In genomic region chr6:134296762-134297161, GRCh38 we compare ENCODE assay signal across 14 cellular contexts. TPM values are rescaled to one million over a fixed set of nuclear protein-coding genes. Genes with fewer than 3 reads are reported as not detected.
DNase-seq lines count a peak whose midpoint lies in the region; ATAC-seq and TF ChIP-seq lines count a peak whose summit lies in the region.
"Had no signal": no experiment of that assay in that cellular context is flagged by ENCODE, and none has a peak within 500 bp of the region (broad histone marks: within the 10 kb centered on the region; RNA-seq: fewer than 3 reads in every experiment).

No MANE protein-coding gene starts in this region.

- H4K91ac ChIP-seq in mesenchymal stem cell (ENCODE audit: low read length): peak overlapping the region; percentile 96

- no peak for DNase-seq in CD14-positive monocyte (ENCODE audit: low spot score)
- DNase-seq in mesenchymal stem cell: no peak
- no peak for DNase-seq in C1 segment of cervical spinal cord (lab: John Stamatoyannopoulos, UW)
- DNase-seq in stimulated activated naive B cell treated with anti-CD40 and anti-IgM and Interleukin-4, amounts not matched to agents 10 μg/mL and 1 μg/mL and 100 μg/mL, for 72 hours: no peak
- no peak for DNase-seq in cerebellum (ENCODE audit: low spot score)
- DNase-seq: KG1, NCI-H1105, NCI-H187, NCI-H2171 treated with DMSO at 0.1 percent for 48 hours, NCI-H774, SK-N-SH had no signal

- H2BK5ac ChIP-seq in mesenchymal stem cell (ENCODE audit: low read depth, low read length, poor library complexity, severe bottlenecking): no peak overlapping the region

- peak overlapping the region; percentile 86 for H2BK120ac ChIP-seq in mesenchymal stem cell (ENCODE audit: low read depth, low read length)

- intact Hi-C loops in CD14-positive monocyte (cut with micrococcal nuclease): loop anchor here in 1 of 2 donors (10.0 kb wide), 2 partner anchors 118 to 228 kb away; no protein-coding TSS in a partner anchor
- intact Hi-C loops in dendritic cell treated with granulocyte-macrophage colony-stimulating factor and Interleukin-4, amounts not matched to agents 40 ng/mL and 50 ng/mL, for 4 days (cut with micrococcal nuclease): loop anchor here (5.0 to 10.0 kb wide), 2 partner anchors 78 to 141 kb away; no protein-coding TSS in a partner anchor

- no peak overlapping the region for H2AFZ ChIP-seq in mesenchymal stem cell (ENCODE audit: low read depth, low read length)

- peaks cover 0 to 6% (median 0%) of the 10 kb centered on the region in 7 donors for H3K9me3 Mint-ChIP-seq in CD14-positive monocyte
- no peaks in the 10 kb centered on the region for H3K9me3 Mint-ChIP-seq in dendritic cell treated with granulocyte-macrophage colony-stimulating factor and Interleukin-4, amounts not matched to agents 40 ng/mL and 50 ng/mL, for 4 days
- peaks cover 3% of the 10 kb centered on the region for H3K9me3 Mint-ChIP-seq in stimulated activated memory B cell treated with anti-CD40 and anti-IgM and Interleukin-4, amounts not matched to agents 10 μg/mL and 1 μg/mL and 100 μg/mL, for 72 hours
- peaks cover 4% of the 10 kb centered on the region in 2 donors for H3K9me3 Mint-ChIP-seq in stimulated activated naive B cell treated with anti-CD40 and anti-IgM and Interleukin-4, amounts not matched to agents 10 μg/mL and 1 μg/mL and 100 μg/mL, for 72 hours

- H3K4me3 ChIP-seq in mesenchymal stem cell (ENCODE audit: insufficient read depth in 1 of 2, low read depth in 1 of 2, low read length in 2 of 2): no peak overlapping the region

- H3K18ac ChIP-seq in mesenchymal stem cell (ENCODE audit: low read depth in 1 of 2, low read length in 2 of 2): peak overlapping the region; percentile 41 to 77

- WGBS in mesenchymal stem cell: 98% methylated on average over 7 of the region's 7 CpGs

- H3K27ac ChIP-seq in mesenchymal stem cell (ENCODE audit: low read length, poor library complexity, severe bottlenecking): no peak overlapping the region

- H3K23ac ChIP-seq in mesenchymal stem cell (ENCODE audit: low read length in 2 of 2): no peak overlapping the region

- no peak overlapping the region for H3K9ac ChIP-seq in mesenchymal stem cell (ENCODE audit: low read length)

- no peak for TF ChIP-seq CTCF in CD14-positive monocyte (IDR thresholded peaks at IDR 0.05)

- no peaks in the 10 kb centered on the region for H3K27me3 ChIP-seq in mesenchymal stem cell (ENCODE audit: control insufficient read depth in 1 of 2, insufficient read depth in 1 of 2, low read length in 2 of 2)

- H3K4me2 ChIP-seq in mesenchymal stem cell (ENCODE audit: low read length, poor library complexity, severe bottlenecking): no peak overlapping the region

- peaks cover 32% of the 10 kb centered on the region for H3K4me1 Mint-ChIP-seq in CD14-positive monocyte
- H3K4me1 Mint-ChIP-seq in dendritic cell treated with granulocyte-macrophage colony-stimulating factor and Interleukin-4, amounts not matched to agents 40 ng/mL and 50 ng/mL, for 4 days (ENCODE audit: low read depth): peaks cover 49% of the 10 kb centered on the region
- peaks cover 21% of the 10 kb centered on the region for H3K4me1 Mint-ChIP-seq in stimulated activated memory B cell treated with anti-CD40 and anti-IgM and Interleukin-4, amounts not matched to agents 10 μg/mL and 1 μg/mL and 100 μg/mL, for 72 hours
- H3K4me1 Mint-ChIP-seq in stimulated activated naive B cell treated with anti-CD40 and anti-IgM and Interleukin-4, amounts not matched to agents 10 μg/mL and 1 μg/mL and 100 μg/mL, for 72 hours: peaks cover 12 to 24% of the 10 kb centered on the region in 2 donors

- no peak overlapping the region for H3K14ac ChIP-seq in mesenchymal stem cell (ENCODE audit: low read length in 2 of 2)

- H2BK12ac ChIP-seq in mesenchymal stem cell (ENCODE audit: low read length in 2 of 2): peak overlapping the region; percentile 88 to 96

- H3K4ac ChIP-seq in mesenchymal stem cell (ENCODE audit: low read depth in 1 of 2, low read length in 2 of 2): peak overlapping the region; percentile 55 to 87

- H3K27ac Mint-ChIP-seq in CD14-positive monocyte: peak overlapping the region; percentile 96 to 100 (median 99)
- H3K27ac Mint-ChIP-seq in dendritic cell treated with granulocyte-macrophage colony-stimulating factor and Interleukin-4, amounts not matched to agents 40 ng/mL and 50 ng/mL, for 4 days: peak overlapping the region; percentile 83
- H3K27ac Mint-ChIP-seq in stimulated activated memory B cell treated with anti-CD40 and anti-IgM and Interleukin-4, amounts not matched to agents 10 μg/mL and 1 μg/mL and 100 μg/mL, for 72 hours: peak overlapping the region; percentile 56
- H3K27ac Mint-ChIP-seq in stimulated activated naive B cell treated with anti-CD40 and anti-IgM and Interleukin-4, amounts not matched to agents 10 μg/mL and 1 μg/mL and 100 μg/mL, for 72 hours: no peak overlapping the region

- H3K4me1 ChIP-seq in mesenchymal stem cell (ENCODE audit: control insufficient read depth, insufficient read depth, low read depth, low read length): peaks cover 8% of the 10 kb centered on the region

- no peaks in the 10 kb centered on the region for H3K79me1 ChIP-seq in mesenchymal stem cell (replicated peaks; ENCODE audit: low read length, poor library complexity, severe bottlenecking)

- H4K8ac ChIP-seq in mesenchymal stem cell (ENCODE audit: low read length): peak overlapping the region; percentile 8

- H3K36me3 Mint-ChIP-seq in CD14-positive monocyte: peaks cover 7% of the 10 kb centered on the region in 2 donors
- H3K36me3 Mint-ChIP-seq in dendritic cell treated with granulocyte-macrophage colony-stimulating factor and Interleukin-4, amounts not matched to agents 40 ng/mL and 50 ng/mL, for 4 days (ENCODE audit: low read depth): no peaks in the 10 kb centered on the region
- no peaks in the 10 kb centered on the region for H3K36me3 Mint-ChIP-seq in stimulated activated memory B cell treated with anti-CD40 and anti-IgM and Interleukin-4, amounts not matched to agents 10 μg/mL and 1 μg/mL and 100 μg/mL, for 72 hours
- H3K36me3 Mint-ChIP-seq in stimulated activated naive B cell treated with anti-CD40 and anti-IgM and Interleukin-4, amounts not matched to agents 10 μg/mL and 1 μg/mL and 100 μg/mL, for 72 hours: no peaks in the 10 kb centered on the region

- no peak overlapping the region for H2BK15ac ChIP-seq in mesenchymal stem cell (ENCODE audit: low read depth, poor library complexity, severe bottlenecking)

- peaks cover 0 to 2% (median 1%) of the 10 kb centered on the region in 3 donors for H3K27me3 Mint-ChIP-seq in CD14-positive monocyte (ENCODE audit: low read depth in 3 of 3)
- no peaks in the 10 kb centered on the region for H3K27me3 Mint-ChIP-seq in dendritic cell treated with granulocyte-macrophage colony-stimulating factor and Interleukin-4, amounts not matched to agents 40 ng/mL and 50 ng/mL, for 4 days
- H3K27me3 Mint-ChIP-seq in stimulated activated memory B cell treated with anti-CD40 and anti-IgM and Interleukin-4, amounts not matched to agents 10 μg/mL and 1 μg/mL and 100 μg/mL, for 72 hours: no peaks in the 10 kb centered on the region
- no peaks in the 10 kb centered on the region for H3K27me3 Mint-ChIP-seq in stimulated activated naive B cell treated with anti-CD40 and anti-IgM and Interleukin-4, amounts not matched to agents 10 μg/mL and 1 μg/mL and 100 μg/mL, for 72 hours

- no peaks in the 10 kb centered on the region for H3K36me3 ChIP-seq in mesenchymal stem cell (ENCODE audit: control insufficient read depth in 1 of 2, insufficient read depth in 2 of 2, low read depth in 1 of 2, low read length in 2 of 2)

- no peak for ATAC-seq in stimulated activated memory B cell treated with anti-CD40 and anti-IgM and Interleukin-4, amounts not matched to agents 10 μg/mL and 1 μg/mL and 100 μg/mL, for 72 hours
- no peak for ATAC-seq in stimulated activated naive B cell treated with anti-CD40 and anti-IgM and Interleukin-4, amounts not matched to agents 10 μg/mL and 1 μg/mL and 100 μg/mL, for 72 hours (replicated peaks)
- ATAC-seq in GM21526 (IDR thresholded peaks at IDR 0.05; ENCODE audit: low FRiP score, unreplicated experiment): no peak

- H3K9me3 ChIP-seq in mesenchymal stem cell (ENCODE audit: control insufficient read depth, low read length): no peaks in the 10 kb centered on the region
- H3K9me3 ChIP-seq: SK-N-SH had no signal

- H3K4me3 Mint-ChIP-seq in CD14-positive monocyte: no peak overlapping the region
- no peak overlapping the region for H3K4me3 Mint-ChIP-seq in dendritic cell treated with granulocyte-macrophage colony-stimulating factor and Interleukin-4, amounts not matched to agents 40 ng/mL and 50 ng/mL, for 4 days
- H3K4me3 Mint-ChIP-seq in stimulated activated memory B cell treated with anti-CD40 and anti-IgM and Interleukin-4, amounts not matched to agents 10 μg/mL and 1 μg/mL and 100 μg/mL, for 72 hours: no peak overlapping the region
- no peak overlapping the region for H3K4me3 Mint-ChIP-seq in stimulated activated naive B cell treated with anti-CD40 and anti-IgM and Interleukin-4, amounts not matched to agents 10 μg/mL and 1 μg/mL and 100 μg/mL, for 72 hours

- H2AK5ac ChIP-seq in mesenchymal stem cell (ENCODE audit: low read length, severe bottlenecking): peak overlapping the region; percentile 37

RNA-seq across cellular contexts. Expression of gene SGK1, which starts 21.1 kb away (rescaled TPM):
- 100 to 1,000 TPM; 373 to 419 TPM for polyA plus RNA-seq in CD14-positive monocyte
- polyA plus RNA-seq in mesenchymal stem cell (2013, experiment 1 of 2): 54.2 TPM
- polyA plus RNA-seq in mesenchymal stem cell (2013, experiment 2 of 2): 54.0 TPM
- total RNA-seq in cerebellum: 55.3 TPM
